ENCODE assay signal across 26 cellular contexts in the genomic region with DNA sequence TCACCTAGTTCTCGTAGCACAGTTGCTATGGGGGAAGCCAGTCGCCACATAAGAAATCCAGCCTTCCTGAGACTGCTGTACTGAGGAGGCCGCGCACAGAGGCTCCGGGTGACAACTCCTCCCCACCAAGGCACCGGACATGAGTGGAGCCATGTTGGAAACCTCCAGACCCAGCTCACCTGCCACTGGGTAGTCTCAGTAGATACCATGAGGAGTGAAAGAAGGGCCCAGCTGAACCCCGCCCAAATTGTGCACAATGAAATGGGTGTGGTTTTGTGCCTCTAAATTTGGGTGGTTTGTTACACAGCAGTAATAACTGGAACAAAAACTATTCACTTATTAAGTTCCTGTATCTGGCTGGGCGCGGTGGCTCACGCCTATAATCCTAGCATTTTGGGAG.
"Had no signal": no experiment of that assay in that cellular context is flagged by ENCODE, and none has a peak within 500 bp of the region (broad histone marks: within the 10 kb centered on the region; RNA-seq: fewer than 3 reads in every experiment).

No MANE protein-coding gene starts in this region.

- H3K27ac ChIP-seq: ascending aorta had no signal

- H3K36me3 Mint-ChIP-seq: activated CD8-positive, alpha-beta memory T cell treated with anti-CD3 and anti-CD28 coated beads, Interleukin-2, amount 10 ng/mL, durations not matched to agents 7 days and 5 days; activated naive CD4-positive, alpha-beta T cell treated with anti-CD3 and anti-CD28 coated beads, Interleukin-2, amount 50 U/mL, for 72 hours; WTC11 had no signal

- H3K27ac Mint-ChIP-seq: activated CD8-positive, alpha-beta memory T cell treated with anti-CD3 and anti-CD28 coated beads, Interleukin-2, amount 10 ng/mL, durations not matched to agents 7 days and 5 days; activated naive CD4-positive, alpha-beta T cell treated with anti-CD3 and anti-CD28 coated beads, Interleukin-2, amount 50 U/mL, for 72 hours; activated naive CD8-positive, alpha-beta T cell treated with anti-CD3 and anti-CD28 coated beads, Interleukin-2, amount 50 U/mL, for 24 hours; T-helper 17 cell; WTC11 had no signal

- H3K36me3 ChIP-seq: ascending aorta, MG63 had no signal

- H3K4me3 ChIP-seq: ascending aorta, body of pancreas, MG63 had no signal

- FAIRE-seq: bronchial epithelial cell, RCC 7860 had no signal

- ATAC-seq: activated CD8-positive, alpha-beta memory T cell treated with anti-CD3 and anti-CD28 coated beads, Interleukin-2, amount 10 ng/mL, durations not matched to agents 7 days and 5 days; activated naive CD4-positive, alpha-beta T cell treated with anti-CD3 and anti-CD28 coated beads, Interleukin-2, amount 50 U/mL, for 72 hours; activated naive CD8-positive, alpha-beta T cell treated with anti-CD3 and anti-CD28 coated beads, Interleukin-2, amount 50 U/mL, for 24 hours; activated T-cell treated with anti-CD3 and anti-CD28 coated beads, Interleukin-2, amount 50 U/mL, for 4 hours; body of pancreas; T-helper 17 cell; WTC11 had no signal

- H3K9me3 Mint-ChIP-seq: activated naive CD4-positive, alpha-beta T cell treated with anti-CD3 and anti-CD28 coated beads, Interleukin-2, amount 50 U/mL, for 72 hours; activated naive CD8-positive, alpha-beta T cell treated with anti-CD3 and anti-CD28 coated beads, Interleukin-2, amount 50 U/mL, for 24 hours; activated T-cell treated with anti-CD3 and anti-CD28 coated beads, Interleukin-2, amount 50 U/mL, for 4 hours; WTC11 had no signal

- H3K9me3 ChIP-seq: ascending aorta, body of pancreas, MG63 had no signal

- H3K4me3 Mint-ChIP-seq: activated CD8-positive, alpha-beta memory T cell treated with anti-CD3 and anti-CD28 coated beads, Interleukin-2, amount 10 ng/mL, durations not matched to agents 7 days and 5 days; activated naive CD8-positive, alpha-beta T cell treated with anti-CD3 and anti-CD28 coated beads, Interleukin-2, amount 50 U/mL, for 24 hours; activated T-cell treated with anti-CD3 and anti-CD28 coated beads, Interleukin-2, amount 50 U/mL, for 4 hours; T-helper 17 cell; WTC11 had no signal

- H3K27me3 ChIP-seq: ascending aorta, body of pancreas, MG63 had no signal

- DNase-seq: activated CD4-positive, alpha-beta T cell treated with anti-CD3 and anti-CD28 coated beads for 48 hours; activated CD4-positive, alpha-beta T cell treated with anti-CD3 and anti-CD28 coated beads, Interleukin-2, amount 50 U/mL, for 4 hours; activated CD4-positive, CD25-positive, alpha-beta regulatory T cell treated with anti-CD3 and anti-CD28 coated beads, Interleukin-2, amount 50 U/mL, for 72 hours; activated CD8-positive, alpha-beta memory T cell treated with anti-CD3 and anti-CD28 coated beads, Interleukin-2, amount 10 ng/mL, durations not matched to agents 7 days and 5 days; activated effector memory CD4-positive, alpha-beta T cell treated with anti-CD3 and anti-CD28 coated beads, Interleukin-2, amount 50 U/mL, for 16 hours; activated naive CD4-positive, alpha-beta T cell treated with Interleukin-2 at 50 U/mL for 16 hours; activated naive CD8-positive, alpha-beta T cell treated with anti-CD3 and anti-CD28 coated beads, Interleukin-2, amount 50 U/mL, for 24 hours; activated T-cell treated with anti-CD3 and anti-CD28 coated beads, Interleukin-2, amount 50 U/mL, for 4 hours; amniotic stem cell; body of pancreas; central memory CD4-positive, alpha-beta T cell; MG63; NCI-H1105; NCI-H1436; NCI-H1694 treated with DMSO at 0.1 percent for 48 hours; NCI-H2029 treated with DMSO at 0.1 percent for 48 hours; NCI-H510A treated with DMSO at 0.1 percent for 48 hours; NCI-H69; SHP77 treated with DMSO at 0.1 percent for 48 hours; T-helper 17 cell; T-helper 9 cell had no signal
